29 cellular contexts compared by ENCODE assay signal in the genomic region with DNA sequence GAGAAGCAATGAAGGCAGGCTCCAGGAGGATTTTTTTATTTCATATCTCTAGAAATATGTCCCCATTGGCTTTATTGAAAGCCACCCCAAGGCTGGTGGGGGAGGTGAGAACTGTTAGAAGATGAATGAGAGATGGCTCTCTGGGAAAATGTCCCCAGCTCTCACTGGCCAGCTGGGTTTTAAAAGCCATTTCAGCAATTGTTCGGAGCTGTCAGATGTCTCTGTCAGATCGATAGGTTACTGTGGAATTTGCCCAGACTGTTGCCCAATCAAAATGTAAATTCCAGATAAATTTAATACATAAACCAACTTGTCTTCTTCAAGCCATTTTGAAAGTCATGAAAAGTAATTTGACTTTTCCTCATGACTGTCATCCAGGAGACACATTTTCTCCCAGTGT.
"Had no signal": no experiment of that assay in that cellular context is flagged by ENCODE, and none has a peak within 500 bp of the region (broad histone marks: within the 10 kb centered on the region; RNA-seq: fewer than 3 reads in every experiment).

No MANE protein-coding gene starts in this region.

- H3K27ac ChIP-seq: colonic mucosa, coronary artery, dorsolateral prefrontal cortex, epithelial cell of prostate, esophagus muscularis mucosa, esophagus squamous epithelium, foreskin keratinocyte, gastrocnemius medialis, gastroesophageal sphincter, heart left ventricle, heart right ventricle had no signal

- H3K4me1 ChIP-seq: colonic mucosa, esophagus muscularis mucosa, esophagus squamous epithelium, foreskin keratinocyte, gastrocnemius medialis, gastroesophageal sphincter, heart left ventricle, heart right ventricle had no signal

- H3K27ac Mint-ChIP-seq: dendritic cell treated with granulocyte-macrophage colony-stimulating factor and Interleukin-4, amounts not matched to agents 40 ng/mL and 50 ng/mL, for 4 days; effector memory CD8-positive, alpha-beta T cell; endodermal cell had no signal

- ATAC-seq: effector memory CD8-positive, alpha-beta T cell; esophagus mucosa; foreskin keratinocyte; gastrocnemius medialis; gastroesophageal sphincter; heart left ventricle; heart right ventricle had no signal

- DNase-seq: colonic mucosa; cortex of kidney; dermis blood vessel endothelial cell; dorsolateral prefrontal cortex; effector CD4-positive, alpha-beta T cell; effector CD8-positive, alpha-beta T cell; effector memory CD4-positive, alpha-beta T cell; effector memory CD8-positive, alpha-beta T cell; endodermal cell; erythroblast; esophagus squamous epithelium; foreskin fibroblast; foreskin keratinocyte; foreskin melanocyte; gastrocnemius medialis; glutamatergic neuron; head of caudate nucleus; heart left ventricle; heart right ventricle had no signal

- H3K4me3 Mint-ChIP-seq: dendritic cell treated with granulocyte-macrophage colony-stimulating factor and Interleukin-4, amounts not matched to agents 40 ng/mL and 50 ng/mL, for 4 days; effector memory CD8-positive, alpha-beta T cell; endodermal cell had no signal

- H3K9me3 Mint-ChIP-seq: dendritic cell treated with granulocyte-macrophage colony-stimulating factor and Interleukin-4, amounts not matched to agents 40 ng/mL and 50 ng/mL, for 4 days; endodermal cell had no signal

- FAIRE-seq: colon, endometrium, endothelial cell of umbilical vein, frontal cortex had no signal

- H3K9me3 ChIP-seq: colonic mucosa, esophagus muscularis mucosa, esophagus squamous epithelium, gastrocnemius medialis, gastroesophageal sphincter, heart left ventricle, heart right ventricle had no signal

- H3K27me3 Mint-ChIP-seq: dendritic cell treated with granulocyte-macrophage colony-stimulating factor and Interleukin-4, amounts not matched to agents 40 ng/mL and 50 ng/mL, for 4 days; effector memory CD8-positive, alpha-beta T cell had no signal

- H3K36me3 ChIP-seq: colonic mucosa, esophagus muscularis mucosa, esophagus squamous epithelium, gastrocnemius medialis, gastroesophageal sphincter, heart left ventricle, heart right ventricle had no signal

- H3K27me3 ChIP-seq: colonic mucosa, esophagus muscularis mucosa, esophagus squamous epithelium, foreskin keratinocyte, gastrocnemius medialis, gastroesophageal sphincter, heart left ventricle had no signal

- H3K4me3 ChIP-seq: colonic mucosa, coronary artery, dorsolateral prefrontal cortex, esophagus muscularis mucosa, esophagus squamous epithelium, gastrocnemius medialis, gastroesophageal sphincter, heart left ventricle, heart right ventricle had no signal
